ENCODE assay signal across 9 cellular contexts in the genomic region with DNA sequence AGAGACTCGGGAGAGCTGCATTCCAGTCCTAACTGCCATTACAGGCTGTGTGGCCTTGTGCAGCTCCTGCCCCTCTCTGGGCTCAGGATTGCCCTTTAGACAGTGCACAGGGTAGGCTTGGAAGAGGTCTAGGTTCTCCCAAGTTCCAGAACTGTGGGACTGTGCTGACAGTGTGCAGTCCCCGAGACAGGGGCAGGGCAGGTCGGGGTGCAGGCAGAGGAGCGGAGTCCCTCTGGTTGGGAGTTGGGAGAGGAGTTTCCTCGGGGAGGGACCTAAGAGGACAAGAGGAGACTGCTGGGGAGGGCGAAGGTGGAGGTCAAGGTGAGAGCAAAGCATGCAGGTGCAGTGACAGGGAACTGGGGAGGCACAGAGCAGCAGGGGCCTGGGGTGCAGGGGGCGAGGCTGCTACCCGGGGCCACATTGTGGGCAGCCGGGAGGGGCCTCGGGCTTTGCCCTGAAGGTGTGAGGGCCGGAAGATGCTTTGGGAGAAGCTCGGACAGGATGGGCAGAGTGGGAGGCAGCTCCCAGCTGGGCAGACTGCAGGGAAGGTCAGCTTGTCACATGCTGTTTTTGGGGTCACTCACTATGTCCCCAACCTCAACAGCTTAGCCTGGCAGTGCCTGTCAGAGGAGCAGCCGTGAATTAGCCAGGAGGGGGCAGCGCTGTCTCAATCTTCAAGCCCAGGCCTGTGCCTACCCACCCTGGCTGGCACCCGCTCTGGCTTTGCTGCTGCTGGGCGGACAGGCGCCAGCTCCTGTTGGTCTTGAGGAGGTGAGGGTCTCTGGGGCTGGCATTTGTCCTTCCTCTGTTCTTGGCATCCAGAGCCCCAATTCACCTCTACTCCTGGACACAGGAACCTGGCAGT. TPM values are rescaled to one million over a fixed set of nuclear protein-coding genes. Genes with fewer than 3 reads are reported as not detected.
DNase-seq lines count a peak whose midpoint lies in the region; ATAC-seq and TF ChIP-seq lines count a peak whose summit lies in the region.
"Had no signal": no experiment of that assay in that cellular context is flagged by ENCODE, and none has a peak within 500 bp of the region (broad histone marks: within the 10 kb centered on the region; RNA-seq: fewer than 3 reads in every experiment).

No MANE protein-coding gene starts in this region.

- no peak overlapping the region for H3K4me3 ChIP-seq in kidney epithelial cell (ENCODE audit: low read depth, low read length)
- H3K4me3 ChIP-seq: skin epidermis had no signal

- H3K4me3 Mint-ChIP-seq in CD14-positive monocyte (peak overlapping the region in 1 of 2 donors; percentile 63), T-helper 17 cell (no peak overlapping the region)

- DNase-seq in CD14-positive monocyte (ENCODE audit: low spot score), result peak; percentile 61
- DNase-seq in HT1080 (ENCODE audit: low read depth), result peak; percentile 45
- DNase-seq in T-helper 17 cell, result peak; percentile 48 to 62 (median 53)
- DNase-seq in anterior cingulate cortex (lab: John Stamatoyannopoulos, UW), result peak in 44 of 58 donors; percentile 7 to 77 (median 35)
- DNase-seq in kidney epithelial cell (ENCODE audit: low read depth), result no peak
- DNase-seq in stimulated activated CD4-positive, alpha-beta T cell treated with anti-CD3 and anti-CD28 coated beads, TNF-alpha, amount 100 ng/mL, for 24 hours (ENCODE audit: low read depth in 3 of 3), result peak; percentile 35 to 69 (median 45)

- peaks cover 2% of the 10 kb centered on the region for H3K27me3 ChIP-seq in kidney epithelial cell (ENCODE audit: control insufficient read depth, insufficient read depth, low read length)

- H3K4me1 Mint-ChIP-seq in CD14-positive monocyte (peaks cover 30% of the 10 kb centered on the region), T-helper 17 cell (peaks cover 6% of the 10 kb centered on the region)

- H3K36me3 Mint-ChIP-seq in CD14-positive monocyte (no peaks in the 10 kb centered on the region), T-helper 17 cell (ENCODE audit: low read depth) (no peaks in the 10 kb centered on the region)

- H3K27me3 Mint-ChIP-seq in CD14-positive monocyte (ENCODE audit: low read depth in 3 of 3), result peaks cover 20 to 44% (median 22%) of the 10 kb centered on the region in 3 donors
- peaks cover 22% of the 10 kb centered on the region for H3K27me3 Mint-ChIP-seq in T-helper 17 cell

- peaks cover 0 to 3% (median 0%) of the 10 kb centered on the region in 7 donors for H3K9me3 Mint-ChIP-seq in CD14-positive monocyte

- ATAC-seq in T-helper 17 cell (peak; percentile 75), HG02798 (IDR thresholded peaks at IDR 0.05; ENCODE audit: poor library complexity, unreplicated experiment) (no peak), GM18519 (IDR thresholded peaks at IDR 0.05; ENCODE audit: low FRiP score, unreplicated experiment) (no peak)

- H3K27ac Mint-ChIP-seq in CD14-positive monocyte (peak overlapping the region in 4 of 7 donors; percentile 57 to 63 (median 60)), T-helper 17 cell (no peak overlapping the region)

- intact Hi-C loops in CD14-positive monocyte (cut with micrococcal nuclease), result loop anchor here (5.0 kb wide), 1 partner anchor 74 kb away; no protein-coding TSS in a partner anchor

- no peaks in the 10 kb centered on the region for H3K36me3 ChIP-seq in kidney epithelial cell (ENCODE audit: control insufficient read depth, insufficient read depth, low read length)

- no peaks in the 10 kb centered on the region for H3K9me3 ChIP-seq in T-helper 17 cell (ENCODE audit: control insufficient read depth, low read length, poor library complexity, severe bottlenecking)

- peak; percentile 73 for TF ChIP-seq CTCF in CD14-positive monocyte (IDR thresholded peaks at IDR 0.05)
- peak; percentile 74 for TF ChIP-seq CTCF in kidney epithelial cell (IDR thresholded peaks at IDR 0.05; ENCODE audit: insufficient read depth, low read length, poor library complexity, severe bottlenecking)

RNA-seq across cellular contexts. Expression of a gene that starts 15.4 kb away (rescaled TPM):
- not detected for polyA plus RNA-seq in CD14-positive monocyte
- total RNA-seq in HT1080 (2014; rRNA removed; shearing (Covaris generic)), result 15.4 and 16.9 TPM in 2 replicates
- 4.5 and 4.7 TPM in 2 replicates for polyA plus RNA-seq in HT1080 (2015; cell fraction: cytosol; rRNA removed)
- polyA plus RNA-seq in HT1080 (2015; cell fraction: nucleus; rRNA removed), result 63.5 and 65.9 TPM in 2 replicates
- total RNA-seq in T-helper 17 cell (under 1 TPM in 1 of 2 donors, not detected in 1; 0.08 TPM), kidney epithelial cell (1.2 and 1.7 TPM in 2 replicates)
